In genomic region chr6:37049990-37050853, GRCh38 we compare ENCODE assay signal across 1 cellular context.
TF ChIP-seq lines count a peak whose summit lies in the region.

No MANE protein-coding gene starts in this region.

TF ChIP-seq in K562, 482 proteins besides CTCF, POLR2A, EP300 and RAD21 (continued from another document and continues in another):
- peak in 1 of 2 experiments; percentile 74; a peak in 1 of 4 replicates for TF ChIP-seq ZNF639 (CRISPR knock-in tag; conservative IDR thresholded peaks at IDR 0.05 in 1 of 2, IDR thresholded peaks at IDR 0.05 in 1 of 2)
- no peak for TF ChIP-seq BCLAF1 (IDR thresholded peaks at IDR 0.05; ENCODE audit: borderline replicate concordance in 1 of 2, control insufficient read depth in 1 of 2, low read depth in 2 of 2, low read length in 1 of 2)
- TF ChIP-seq TCF3 (CRISPR knock-in tag; IDR thresholded peaks at IDR 0.05) = peak; percentile 86
- no peak for TF ChIP-seq ZNF146 (CRISPR knock-in tag; IDR thresholded peaks at IDR 0.05; ENCODE audit: unreplicated experiment)
- TF ChIP-seq RERE (CRISPR knock-in tag; IDR thresholded peaks at IDR 0.05; ENCODE audit: borderline replicate concordance) = no peak
- no peak for TF ChIP-seq RFX5 (IDR thresholded peaks at IDR 0.05; ENCODE audit: low read depth, low read length)
- peak; percentile 5; the same call in 1 of the 2 replicates for TF ChIP-seq CLOCK (CRISPR knock-in tag; IDR thresholded peaks at IDR 0.05; ENCODE audit: borderline replicate concordance)
- no peak; the same call in 1 of the 2 replicates for TF ChIP-seq DIDO1 (tag; IDR thresholded peaks at IDR 0.05; ENCODE audit: low read depth)
- no peak for TF ChIP-seq SUPT5H (IDR thresholded peaks at IDR 0.05)
- no peak for TF ChIP-seq ASH1L (IDR thresholded peaks at IDR 0.05; ENCODE audit: borderline replicate concordance, low read depth, partially characterized antibody)
- no peak for TF ChIP-seq BRCA1 (IDR thresholded peaks at IDR 0.05)
- TF ChIP-seq BRCA1 (CRISPR knock-in tag; IDR thresholded peaks at IDR 0.05) = no peak
- TF ChIP-seq DLX4 (CRISPR knock-in tag; IDR thresholded peaks at IDR 0.05) = no peak
- TF ChIP-seq ZBTB26 (CRISPR knock-in tag; IDR thresholded peaks at IDR 0.05) = no peak
- no peak for TF ChIP-seq GTF3C2 (IDR thresholded peaks at IDR 0.05; ENCODE audit: borderline replicate concordance, extremely low read depth, insufficient read length)
- TF ChIP-seq ZNF511 (CRISPR knock-in tag; IDR thresholded peaks at IDR 0.05) = peak; percentile 41; the same call in 1 of the 2 replicates
- TF ChIP-seq NR0B1 (IDR thresholded peaks at IDR 0.05; ENCODE audit: partially characterized antibody) = no peak
- no peak for TF ChIP-seq ZNF695 (CRISPR knock-in tag; IDR thresholded peaks at IDR 0.05)
- TF ChIP-seq CREB3 (tag; conservative IDR thresholded peaks at IDR 0.05; ENCODE audit: low read depth) = peak; percentile 54; the same call in 1 of the 2 replicates
- peak; percentile 69; the same call in 1 of the 2 replicates for TF ChIP-seq RNF219 (CRISPR knock-in tag; IDR thresholded peaks at IDR 0.05)
- TF ChIP-seq FOXA3 (CRISPR knock-in tag; conservative IDR thresholded peaks at IDR 0.05 in 1 of 2, IDR thresholded peaks at IDR 0.05 in 1 of 2) = peak in 1 of 2 experiments; percentile 75; a peak in 1 of 4 replicates
- peak; percentile 10; the same call in 1 of the 2 replicates for TF ChIP-seq HIVEP1 (CRISPR knock-in tag; IDR thresholded peaks at IDR 0.05)
- no peak for TF ChIP-seq ZNF282 (CRISPR knock-in tag; IDR thresholded peaks at IDR 0.05)
- TF ChIP-seq TFAM (CRISPR knock-in tag; conservative IDR thresholded peaks at IDR 0.05) = no peak
- TF ChIP-seq ZBTB43 (CRISPR knock-in tag; IDR thresholded peaks at IDR 0.05) = no peak
- TF ChIP-seq ZNF589 (CRISPR knock-in tag; IDR thresholded peaks at IDR 0.05; ENCODE audit: low read depth) = peak; percentile 90; the same call in 1 of the 2 replicates
- TF ChIP-seq ZNF224 (CRISPR knock-in tag; IDR thresholded peaks at IDR 0.05) = no peak
